ENCODE assay signal across 11 cellular contexts in the genomic region with DNA sequence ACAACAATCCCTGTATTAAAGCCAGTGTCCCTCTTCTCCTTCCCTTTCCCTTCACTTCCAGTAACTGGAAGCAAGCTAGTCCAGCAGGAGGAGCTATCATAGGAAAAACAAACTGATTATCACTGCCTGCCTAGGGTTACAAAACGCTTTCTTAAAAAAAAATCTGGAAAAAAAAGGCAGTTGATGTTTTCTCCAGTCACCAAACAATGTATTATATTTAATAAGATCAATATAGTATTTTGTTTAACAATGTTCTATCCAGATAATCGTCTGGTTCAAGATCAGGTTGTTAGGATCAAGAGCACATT.
DNase-seq lines count a peak whose midpoint lies in the region; ATAC-seq and TF ChIP-seq lines count a peak whose summit lies in the region.
"Had no signal": no experiment of that assay in that cellular context is flagged by ENCODE, and none has a peak within 500 bp of the region (broad histone marks: within the 10 kb centered on the region; RNA-seq: fewer than 3 reads in every experiment).

No MANE protein-coding gene starts in this region.

- no peak for ATAC-seq in HG02884 (IDR thresholded peaks at IDR 0.05; ENCODE audit: unreplicated experiment)
- ATAC-seq: activated CD8-positive, alpha-beta T cell treated with anti-CD3 and anti-CD28 coated beads, Interleukin-2, amount 10 ng/mL, durations not matched to agents 7 days and 5 days had no signal

- H3K4me3 Mint-ChIP-seq in activated T-cell treated with anti-CD3 and anti-CD28 coated beads, Interleukin-2, amount 50 U/mL, for 24 hours, result no peak overlapping the region
- H3K4me3 Mint-ChIP-seq: activated CD8-positive, alpha-beta T cell treated with anti-CD3 and anti-CD28 coated beads, Interleukin-2, amount 10 ng/mL, durations not matched to agents 7 days and 5 days; CD14-positive monocyte had no signal

- peak overlapping the region; percentile 76 for H3K27ac Mint-ChIP-seq in activated T-cell treated with anti-CD3 and anti-CD28 coated beads, Interleukin-2, amount 50 U/mL, for 24 hours
- H3K27ac Mint-ChIP-seq: activated CD8-positive, alpha-beta T cell treated with anti-CD3 and anti-CD28 coated beads, Interleukin-2, amount 10 ng/mL, durations not matched to agents 7 days and 5 days; CD14-positive monocyte had no signal

- intact Hi-C loops in breast epithelium (cut with DNase I; ENCODE audit: low total_unique reads) (no loop called here), uterus (cut with DNase I; ENCODE audit: low total_unique reads) (no loop called here)

- TF ChIP-seq POLR2A in breast epithelium (IDR thresholded peaks at IDR 0.05) (no peak), uterus (IDR thresholded peaks at IDR 0.05) (no peak)

- POLR2A ChIA-PET in HEK293T (lab: Yijun Ruan, JAX), result no interaction called here

- H3K36me3 Mint-ChIP-seq in activated T-cell treated with anti-CD3 and anti-CD28 coated beads, Interleukin-2, amount 50 U/mL, for 24 hours (ENCODE audit: low read depth), result peaks cover 89% of the 10 kb centered on the region

- no peak for DNase-seq in activated T-cell treated with anti-CD3 and anti-CD28 coated beads, Interleukin-2, amount 50 U/mL, for 24 hours
- DNase-seq in activated T-cell treated with anti-CD3 and anti-CD28 coated beads for 4 hours (no peak), breast epithelium (ENCODE audit: low spot score in 2 of 2) (no peak), left kidney (ENCODE audit: low read depth, low spot score) (peak; percentile 49), uterus (no peak), HEK293T (ENCODE audit: extremely low spot score) (no peak)
- no peak for DNase-seq in central memory CD4-positive, alpha-beta T cell
- DNase-seq: activated CD8-positive, alpha-beta T cell treated with anti-CD3 and anti-CD28 coated beads, Interleukin-2, amount 10 ng/mL, durations not matched to agents 7 days and 5 days; MM.1S had no signal

- CTCF ChIA-PET in HEK293T (lab: Yijun Ruan, JAX), result interaction anchor here (1.0 to 1.6 kb wide), 2 partner anchors 9 to 27 kb away, joined by 3 to 4 read pairs; no protein-coding TSS in a partner anchor

- H3K9me3 ChIP-seq in breast epithelium (no peaks in the 10 kb centered on the region), uterus (no peaks in the 10 kb centered on the region)

- H3K9me3 Mint-ChIP-seq in activated T-cell treated with anti-CD3 and anti-CD28 coated beads, Interleukin-2, amount 50 U/mL, for 24 hours, result no peaks in the 10 kb centered on the region
- H3K9me3 Mint-ChIP-seq: CD14-positive monocyte had no signal

- no peaks in the 10 kb centered on the region for H3K27me3 ChIP-seq in breast epithelium
- H3K27me3 ChIP-seq in uterus, result no peaks in the 10 kb centered on the region

- H3K4me1 ChIP-seq in breast epithelium, result no peaks in the 10 kb centered on the region
- H3K4me1 ChIP-seq in uterus, result peaks cover 4 to 6% of the 10 kb centered on the region in 2 donors

- peaks cover 36% of the 10 kb centered on the region for H3K4me1 Mint-ChIP-seq in activated T-cell treated with anti-CD3 and anti-CD28 coated beads, Interleukin-2, amount 50 U/mL, for 24 hours (ENCODE audit: low read depth)

- TF ChIP-seq CTCF in breast epithelium (IDR thresholded peaks at IDR 0.05), result peak in 2 of 3 donors; percentile 23 to 34
- peak; percentile 37 to 48 (median 43) for TF ChIP-seq CTCF in uterus (IDR thresholded peaks at IDR 0.05)

- H3K27ac ChIP-seq in breast epithelium (peak overlapping the region in 1 of 2 donors; percentile 66), uterus (peak overlapping the region; percentile 36 to 60)

- H3K36me3 ChIP-seq in breast epithelium (no peaks in the 10 kb centered on the region), uterus (no peaks in the 10 kb centered on the region)

- no peaks in the 10 kb centered on the region for H3K27me3 Mint-ChIP-seq in activated T-cell treated with anti-CD3 and anti-CD28 coated beads, Interleukin-2, amount 50 U/mL, for 24 hours

- no peak overlapping the region for H3K4me3 ChIP-seq in breast epithelium
- no peak overlapping the region for H3K4me3 ChIP-seq in uterus

TF ChIP-seq in HEK293T, 16 proteins besides CTCF, POLR2A, EP300 and RAD21:
- TF ChIP-seq, protein P1, sequence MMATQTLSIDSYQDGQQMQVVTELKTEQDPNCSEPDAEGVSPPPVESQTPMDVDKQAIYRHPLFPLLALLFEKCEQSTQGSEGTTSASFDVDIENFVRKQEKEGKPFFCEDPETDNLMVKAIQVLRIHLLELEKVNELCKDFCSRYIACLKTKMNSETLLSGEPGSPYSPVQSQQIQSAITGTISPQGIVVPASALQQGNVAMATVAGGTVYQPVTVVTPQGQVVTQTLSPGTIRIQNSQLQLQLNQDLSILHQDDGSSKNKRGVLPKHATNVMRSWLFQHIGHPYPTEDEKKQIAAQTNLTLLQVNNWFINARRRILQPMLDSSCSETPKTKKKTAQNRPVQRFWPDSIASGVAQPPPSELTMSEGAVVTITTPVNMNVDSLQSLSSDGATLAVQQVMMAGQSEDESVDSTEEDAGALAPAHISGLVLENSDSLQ (IDR thresholded peaks at IDR 0.05), result no peak
- TF ChIP-seq TARDBP (IDR thresholded peaks at IDR 0.05) (no peak), FOXM1 (IDR thresholded peaks at IDR 0.05; ENCODE audit: borderline replicate concordance) (no peak), HDGF (IDR thresholded peaks at IDR 0.05; ENCODE audit: borderline replicate concordance) (no peak), L3MBTL2 (conservative IDR thresholded peaks at IDR 0.05) (no peak), BHLHE40 (IDR thresholded peaks at IDR 0.05; ENCODE audit: borderline replicate concordance) (no peak), NFRKB (IDR thresholded peaks at IDR 0.05) (no peak), FOXK2 (IDR thresholded peaks at IDR 0.05) (no peak), LEF1 (IDR thresholded peaks at IDR 0.05; ENCODE audit: borderline replicate concordance) (no peak), CTBP1 (IDR thresholded peaks at IDR 0.05; ENCODE audit: borderline replicate concordance) (no peak), ZNF384 (IDR thresholded peaks at IDR 0.05) (no peak), FOXA1 (IDR thresholded peaks at IDR 0.05) (no peak), ARNT (IDR thresholded peaks at IDR 0.05) (no peak), ELF4 (IDR thresholded peaks at IDR 0.05) (no peak), SUZ12 (IDR thresholded peaks at IDR 0.05) (no peak)
